Comparison of ENCODE assay signal across 8 cellular contexts in the genomic region with DNA sequence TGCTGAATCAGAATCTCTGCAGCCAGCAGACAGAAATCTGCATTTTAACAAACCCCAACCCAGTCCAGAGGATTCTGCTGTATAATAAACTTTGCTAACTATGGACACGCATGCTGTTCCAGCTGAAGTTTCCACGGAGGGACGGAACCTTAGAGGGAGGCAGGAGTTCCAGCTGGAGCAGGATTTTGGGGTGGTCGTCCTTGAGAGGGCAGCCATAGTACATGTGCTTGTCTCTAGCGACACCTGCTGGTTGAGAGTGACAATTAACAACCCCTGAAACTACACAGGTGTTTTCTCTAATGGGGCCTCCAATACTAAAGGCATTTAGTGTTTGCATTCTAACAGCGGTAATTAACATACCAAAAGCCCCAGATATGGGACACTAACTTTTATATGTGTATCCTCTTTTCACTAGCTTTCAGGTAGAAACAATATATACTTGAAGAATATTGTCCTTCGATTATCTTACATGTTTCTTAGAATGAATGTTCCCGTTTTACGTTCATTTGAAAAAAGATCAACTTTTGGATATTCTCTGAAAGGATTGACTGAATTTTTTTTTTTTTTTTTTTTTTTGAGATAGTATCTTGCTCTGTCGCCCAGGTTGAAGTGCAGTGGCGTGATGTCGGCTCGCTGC. TPM values are rescaled to one million over a fixed set of nuclear protein-coding genes. Genes with fewer than 3 reads are reported as not detected.
A peak's percentile ranks its signal among the peaks of the same experiment; 100 is the strongest.
DNase-seq lines count a peak whose midpoint lies in the region; ATAC-seq and TF ChIP-seq lines count a peak whose summit lies in the region.

No MANE protein-coding gene starts in this region.

- H3K27me3 Mint-ChIP-seq in T-helper 2 cell treated with Interferon-gamma antibody and Interleukin-4, amounts not matched to agents 5 μg/mL and 100 μg/mL, for 36 hours (ENCODE audit: low read depth) = peaks cover 41% of the 10 kb centered on the region
- peaks cover 6 to 14% (median 13%) of the 10 kb centered on the region in 3 donors for H3K27me3 Mint-ChIP-seq in immature natural killer cell (ENCODE audit: low read depth in 3 of 3)

- H3K36me3 ChIP-seq in GM06990 (ENCODE audit: control insufficient read depth, insufficient read depth, low read length) (no peaks in the 10 kb centered on the region), Karpas-422 (ENCODE audit: insufficient read depth, low read length) (no peaks in the 10 kb centered on the region)

- H3K4me1 Mint-ChIP-seq in T-helper 2 cell treated with Interferon-gamma antibody and Interleukin-4, amounts not matched to agents 5 μg/mL and 100 μg/mL, for 36 hours (ENCODE audit: low read depth) = peaks cover 13% of the 10 kb centered on the region
- peaks cover 4% of the 10 kb centered on the region in 2 donors for H3K4me1 Mint-ChIP-seq in immature natural killer cell

- peak; percentile 6 for DNase-seq in GM06990 (ENCODE audit: extremely low read depth, insufficient read length)
- DNase-seq in Karpas-422 = peak; percentile 84
- DNase-seq in T-helper 2 cell treated with Interferon-gamma antibody and Interleukin-4, amounts not matched to agents 5 μg/mL and 100 μg/mL, for 36 hours (ENCODE audit: low spot score) = peak; percentile 18
- peak; percentile 37 for DNase-seq in astrocyte of the cerebellum (ENCODE audit: low read depth)
- DNase-seq in immature natural killer cell = peak; percentile 55 to 60 (median 60)
- DNase-seq in stimulated activated CD4-positive, alpha-beta T cell treated with anti-CD3 and anti-CD28 coated beads, Interleukin-1b, Interleukin-23, amount 100 ng/mL, for 48 hours = peak; percentile 41
- no peak for DNase-seq in foreskin melanocyte

- H3K4me2 ChIP-seq in Karpas-422 (ENCODE audit: low read depth, low read length, poor library complexity, severe bottlenecking) = no peak overlapping the region

- H3K4me1 ChIP-seq in Karpas-422 (ENCODE audit: low read length) = no peaks in the 10 kb centered on the region

- no peaks in the 10 kb centered on the region for H3K79me2 ChIP-seq in Karpas-422 (ENCODE audit: low read length)

- TF ChIP-seq CTCF in GM06990 (IDR thresholded peaks at IDR 0.05; ENCODE audit: insufficient read depth, low read length, poor library complexity, severe bottlenecking) = peak; percentile 74
- peak; percentile 76 for TF ChIP-seq CTCF in astrocyte of the cerebellum (IDR thresholded peaks at IDR 0.05; ENCODE audit: low read depth, low read length, missing control alignments)

- no peak overlapping the region for H3K9ac ChIP-seq in Karpas-422 (ENCODE audit: low read length)

- H3K27ac Mint-ChIP-seq in T-helper 2 cell treated with Interferon-gamma antibody and Interleukin-4, amounts not matched to agents 5 μg/mL and 100 μg/mL, for 36 hours = no peak overlapping the region
- H3K27ac Mint-ChIP-seq in immature natural killer cell = no peak overlapping the region

- H3K4me3 Mint-ChIP-seq in T-helper 2 cell treated with Interferon-gamma antibody and Interleukin-4, amounts not matched to agents 5 μg/mL and 100 μg/mL, for 36 hours = no peak overlapping the region
- no peak overlapping the region for H3K4me3 Mint-ChIP-seq in immature natural killer cell

- H3K4me3 ChIP-seq in GM06990 (replicated peaks; ENCODE audit: low read depth, low read length) (no peak overlapping the region), Karpas-422 (ENCODE audit: low read length) (no peak overlapping the region), astrocyte of the cerebellum (ENCODE audit: low read depth, low read length) (no peak overlapping the region)

- no peaks in the 10 kb centered on the region for H3K27me3 ChIP-seq in GM06990 (replicated peaks; ENCODE audit: control insufficient read depth, insufficient read depth, low read length)
- H3K27me3 ChIP-seq in Karpas-422 (ENCODE audit: low read length) = no peaks in the 10 kb centered on the region

- in situ Hi-C loops in astrocyte of the cerebellum (cut with HindIII; ENCODE audit: low sequenced_read_pairs) = loop anchor here (25.0 kb wide), 1 partner anchor 553 kb away; no protein-coding TSS in a partner anchor

- no peaks in the 10 kb centered on the region for H3K36me3 Mint-ChIP-seq in T-helper 2 cell treated with Interferon-gamma antibody and Interleukin-4, amounts not matched to agents 5 μg/mL and 100 μg/mL, for 36 hours (ENCODE audit: low read depth)
- H3K36me3 Mint-ChIP-seq in immature natural killer cell = no peaks in the 10 kb centered on the region

- no peaks in the 10 kb centered on the region for H3K9me3 ChIP-seq in Karpas-422 (ENCODE audit: low read length)

- no peak overlapping the region for H2AFZ ChIP-seq in Karpas-422 (ENCODE audit: low read length)

- H3K27ac ChIP-seq in Karpas-422 (ENCODE audit: low read length) = no peak overlapping the region

- ATAC-seq in GM21786 (IDR thresholded peaks at IDR 0.05; ENCODE audit: unreplicated experiment) = peak; percentile 73

- no peaks in the 10 kb centered on the region for H3K9me2 ChIP-seq in Karpas-422 (replicated peaks; ENCODE audit: insufficient read depth, low read length)

- H4K20me1 ChIP-seq in Karpas-422 (ENCODE audit: insufficient read depth, low read depth, low read length) = no peaks in the 10 kb centered on the region

- no peaks in the 10 kb centered on the region for H3K9me3 Mint-ChIP-seq in T-helper 2 cell treated with Interferon-gamma antibody and Interleukin-4, amounts not matched to agents 5 μg/mL and 100 μg/mL, for 36 hours
- H3K9me3 Mint-ChIP-seq in immature natural killer cell = no peaks in the 10 kb centered on the region

RNA-seq across cellular contexts. Expression of gene FSD1L, which starts 32.4 kb away (rescaled TPM):
- 1.1 and 1.6 TPM in 2 replicates for total RNA-seq in Karpas-422 (2014; rRNA removed; shearing (Covaris generic); ENCODE audit: low replicate concordance)
- polyA plus RNA-seq in immature natural killer cell = 1 to 10 TPM in 1 of 3 donors, under 1 TPM in 2; 0.26 to 4.7 (median 0.91) TPM
